ENCODE assay signal across 8 cellular contexts in the genomic region with DNA sequence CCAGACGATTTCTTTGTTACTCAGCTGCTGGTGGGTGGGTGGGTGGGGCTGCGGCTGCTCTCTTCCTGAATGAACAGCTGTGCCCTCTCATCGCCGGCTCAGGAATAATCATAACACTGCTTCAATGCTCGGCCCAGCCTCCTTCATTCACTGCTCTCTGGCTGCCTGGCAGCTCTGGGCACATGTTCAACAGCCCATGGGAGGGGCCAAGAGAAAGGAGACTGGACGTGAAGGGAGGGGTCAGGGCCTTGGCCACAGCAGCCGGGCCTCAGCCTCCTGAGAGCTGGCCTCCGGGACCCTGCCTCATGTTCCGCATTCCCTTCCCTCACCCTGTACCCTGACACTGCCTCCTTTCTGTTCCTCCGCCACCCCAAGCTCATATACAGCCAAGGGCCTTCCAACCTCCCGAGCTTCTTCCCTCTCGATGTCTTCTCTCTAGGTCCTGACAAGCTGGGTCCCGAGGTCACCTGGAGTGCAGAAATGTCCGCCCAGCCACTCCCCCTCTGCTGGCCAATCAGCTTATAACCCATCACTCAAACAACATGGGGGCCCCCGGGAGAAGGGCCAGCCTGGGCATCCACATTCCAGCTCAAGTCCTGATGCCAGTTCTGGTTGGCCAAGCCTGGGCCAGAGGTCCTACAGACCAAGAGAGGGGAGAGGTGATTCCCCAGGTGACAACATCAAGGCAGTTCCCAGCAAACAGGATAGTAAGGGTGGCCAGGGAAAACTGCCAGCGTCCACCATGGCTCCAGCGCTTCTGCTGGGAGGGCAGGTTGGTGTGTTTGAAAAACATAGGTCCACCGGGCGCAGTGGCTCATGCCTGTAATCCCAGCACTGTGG. TPM values are rescaled to one million over a fixed set of nuclear protein-coding genes. Genes with fewer than 3 reads are reported as not detected.
DNase-seq lines count a peak whose midpoint lies in the region; ATAC-seq and TF ChIP-seq lines count a peak whose summit lies in the region.

No MANE protein-coding gene starts in this region.

- BruUV-seq in OCI-LY7 (replicated peaks; lab: Mats Ljungman, UMichigan): no TSS peak

- H2AFZ ChIP-seq in SK-N-SH (ENCODE audit: low read depth) (no peak overlapping the region), OCI-LY7 (ENCODE audit: low read length) (no peak overlapping the region)

- H3K4me1 ChIP-seq in SK-N-SH (ENCODE audit: control insufficient read depth in 1 of 2, insufficient read depth in 2 of 2, low read depth in 1 of 2, low read length in 1 of 2): peaks cover 3 to 35% of the 10 kb centered on the region in 2 experiments; a peak in 2 of 4 replicates
- H3K4me1 ChIP-seq in right atrium auricular region: peaks cover 0 to 46% of the 10 kb centered on the region in 2 donors
- no peaks in the 10 kb centered on the region for H3K4me1 ChIP-seq in OCI-LY7 (ENCODE audit: insufficient read depth, low read length, poor library complexity, severe bottlenecking)

- no peaks in the 10 kb centered on the region for H3K9me3 Mint-ChIP-seq in WTC11

- no peaks in the 10 kb centered on the region for H3K36me3 Mint-ChIP-seq in WTC11

- intact Hi-C loops in OCI-LY7 (cut with micrococcal nuclease; ENCODE audit: unreplicated experiment): no loop called here

- H3K36me3 ChIP-seq in SK-N-SH (replicated peaks in 1 of 2; ENCODE audit: control insufficient read depth in 1 of 2, insufficient read depth in 2 of 2, low read length in 1 of 2) (no peaks in the 10 kb centered on the region), right atrium auricular region (no peaks in the 10 kb centered on the region), OCI-LY7 (ENCODE audit: insufficient read depth, low read length) (no peaks in the 10 kb centered on the region)

- H3K27ac Mint-ChIP-seq in WTC11: no peak overlapping the region; the same call in 1 of the 2 replicates

- H3K27ac ChIP-seq in SK-N-SH (ENCODE audit: low read depth in 2 of 2, low read length in 1 of 2) (no peak overlapping the region), right atrium auricular region (peak overlapping the region; percentile 80 to 81), OCI-LY7 (ENCODE audit: low read depth, low read length, poor library complexity, severe bottlenecking) (no peak overlapping the region)

- no peaks in the 10 kb centered on the region for H3K27me3 Mint-ChIP-seq in WTC11 (ENCODE audit: low read depth)

- H3F3A ChIP-seq in SK-N-SH (replicated peaks; ENCODE audit: insufficient read depth): no peaks in the 10 kb centered on the region

- 64% methylated on average over 17 of the region's 19 CpGs for WGBS in SK-N-SH (ENCODE audit: low lambda C conversion rate)

- no peak overlapping the region for H3K9ac ChIP-seq in SK-N-SH

- no peak overlapping the region for H3K4me3 Mint-ChIP-seq in WTC11

- POLR2A ChIA-PET in SK-N-SH (lab: Yijun Ruan, JAX) (no interaction called here), WTC11 (lab: Charles Lee) (interaction anchor here (0.6 to 0.8 kb wide), 2 partner anchors 32 to 195 kb away, joined by 3 to 6 read pairs; a partner anchor contains a TSS), OCI-LY7 (lab: Charles Lee) (no interaction called here)

- H3K4me3 ChIP-seq in SK-N-SH (ENCODE audit: low read depth in 2 of 2, low read length in 1 of 2) (no peak overlapping the region), right atrium auricular region (peak overlapping the region in 1 of 2 donors; percentile 11), OCI-LY7 (ENCODE audit: low read depth, low read length, poor library complexity, severe bottlenecking) (no peak overlapping the region)

- H4K20me1 ChIP-seq in SK-N-SH (ENCODE audit: insufficient read depth): no peaks in the 10 kb centered on the region
- H4K20me1 ChIP-seq in OCI-LY7 (ENCODE audit: insufficient read depth, low read length): no peaks in the 10 kb centered on the region

- H3K4me2 ChIP-seq in SK-N-SH (no peak overlapping the region), OCI-LY7 (ENCODE audit: low read length) (no peak overlapping the region)

- TF ChIP-seq CTCF in SK-N-SH (IDR thresholded peaks at IDR 0.05): no peak
- TF ChIP-seq CTCF in WTC11 (IDR thresholded peaks at IDR 0.05): no peak
- TF ChIP-seq CTCF in right atrium auricular region (IDR thresholded peaks at IDR 0.05): no peak
- TF ChIP-seq CTCF in OCI-LY7 (conservative IDR thresholded peaks at IDR 0.05; ENCODE audit: low read length): no peak

- no peak for DNase-seq in SK-N-SH
- peak; percentile 39 for DNase-seq in WTC11 (ENCODE audit: low spot score)
- peak; percentile 80 for DNase-seq in right atrium auricular region (ENCODE audit: low spot score)
- peak; percentile 20 for DNase-seq in stimulated activated CD4-positive, alpha-beta T cell treated with anti-CD3 and anti-CD28 coated beads, Interleukin-4, amount 100 ng/mL, for 24 hours
- DNase-seq in T-helper 9 cell: no peak
- no peak for DNase-seq in OCI-LY7 (ENCODE audit: low spot score)

- peaks cover 37% of the 10 kb centered on the region for H3K4me1 Mint-ChIP-seq in WTC11

- CTCF ChIA-PET in SK-N-SH (lab: Yijun Ruan, JAX) (interaction anchor here (1.4 kb wide), 1 partner anchor 14 kb away, joined by 3 read pairs; no protein-coding TSS in a partner anchor), WTC11 (lab: Charles Lee) (interaction anchor here (0.5 to 2.8 kb wide), 14 partner anchors 9 to 154 kb away, joined by 3 to 23 read pairs (median 6); a partner anchor contains a TSS), OCI-LY7 (lab: Charles Lee; ENCODE audit: unreplicated experiment) (no interaction called here)

- H3K27me3 ChIP-seq in SK-N-SH (ENCODE audit: insufficient read depth) (no peaks in the 10 kb centered on the region), right atrium auricular region (no peaks in the 10 kb centered on the region)

- H3K79me2 ChIP-seq in SK-N-SH (ENCODE audit: insufficient read depth): no peaks in the 10 kb centered on the region
- no peaks in the 10 kb centered on the region for H3K79me2 ChIP-seq in OCI-LY7 (ENCODE audit: insufficient read depth, low read depth, low read length)

- no peak for TF ChIP-seq EP300 in SK-N-SH (IDR thresholded peaks at IDR 0.05; ENCODE audit: borderline replicate concordance in 1 of 2, low read depth in 1 of 2, low read length in 1 of 2)

- ATAC-seq in SK-N-SH treated with all-trans-retinoic acid at 6 μM for 48 hours (peak; percentile 52; the same call in 2 of the 3 replicates), WTC11 (peak; percentile 16; the same call in 1 of the 2 replicates), HG02884 (IDR thresholded peaks at IDR 0.05; ENCODE audit: unreplicated experiment) (no peak)

- TF ChIP-seq RAD21 in SK-N-SH (IDR thresholded peaks at IDR 0.05; ENCODE audit: low read length): no peak

- H3K9me2 ChIP-seq in SK-N-SH: no peaks in the 10 kb centered on the region
- H3K9me2 ChIP-seq in OCI-LY7 (ENCODE audit: insufficient read depth, low read length): no peaks in the 10 kb centered on the region

- no peaks in the 10 kb centered on the region for H3K9me3 ChIP-seq in SK-N-SH
- no peaks in the 10 kb centered on the region for H3K9me3 ChIP-seq in right atrium auricular region
- no peaks in the 10 kb centered on the region for H3K9me3 ChIP-seq in OCI-LY7 (ENCODE audit: low read length)

TF ChIP-seq in SK-N-SH treated with all-trans-retinoic acid at 6 μM for 48 hours, 23 proteins besides CTCF, POLR2A, EP300 and RAD21 (continues in another document):
- no peak for TF ChIP-seq ARNTL (CRISPR knock-in tag; IDR thresholded peaks at IDR 0.05; ENCODE audit: borderline replicate concordance, low read depth)

TF ChIP-seq in SK-N-SH, 30 proteins besides CTCF, POLR2A, EP300 and RAD21 (continues in another document):
- TF ChIP-seq FOXJ3 (CRISPR knock-in tag; IDR thresholded peaks at IDR 0.05) (no peak), RFX5 (IDR thresholded peaks at IDR 0.05; ENCODE audit: low read length) (no peak)

TF ChIP-seq in WTC11, 78 proteins besides CTCF, POLR2A, EP300 and RAD21 (continues in another document):
- TF ChIP-seq OVOL2 (CRISPR knock-in tag; IDR thresholded peaks at IDR 0.05; ENCODE audit: borderline replicate concordance) (no peak), FOXJ3 (CRISPR knock-in tag; IDR thresholded peaks at IDR 0.05; ENCODE audit: borderline replicate concordance) (no peak), ZNF423 (CRISPR knock-in tag; IDR thresholded peaks at IDR 0.05) (no peak), SP1 (CRISPR knock-in tag; conservative IDR thresholded peaks at IDR 0.05) (no peak), NFYB (CRISPR knock-in tag; conservative IDR thresholded peaks at IDR 0.05; ENCODE audit: low read depth) (peak; percentile 24; the same call in 1 of the 2 replicates)

RNA-seq across cellular contexts. Expression of a gene that starts 3.2 kb away (rescaled TPM):
- 5.5 and 5.7 TPM in 2 replicates for polyA plus RNA-seq in SK-N-SH (2012; rRNA removed)
- 2.0 and 3.4 TPM in 2 replicates for polyA plus RNA-seq in SK-N-SH (2012; cell fraction: cytosol; rRNA removed)
- polyA plus RNA-seq in SK-N-SH (2012; cell fraction: nucleus; rRNA removed): 11.8 and 13.9 TPM in 2 replicates
- 1.1 to 1.9 TPM (median 1.7 TPM) in 3 replicates for total RNA-seq in WTC11 (2021)
- total RNA-seq in right atrium auricular region: 100 to 1,000 TPM; 257 to 324 TPM
- not detected in 2 replicates for total RNA-seq in OCI-LY7 (2014; rRNA removed; shearing (Covaris generic))
- total RNA-seq in OCI-LY7 (2022): not detected in 2 replicates

RNA-seq across cellular contexts. Expression of a gene that starts 13.4 kb away (rescaled TPM):
- 22.9 and 25.8 TPM in 2 replicates for polyA plus RNA-seq in SK-N-SH (2012; rRNA removed)
- polyA plus RNA-seq in SK-N-SH (2012; cell fraction: cytosol; rRNA removed): 17.1 and 22.6 TPM in 2 replicates
- polyA plus RNA-seq in SK-N-SH (2012; cell fraction: nucleus; rRNA removed): 16.8 and 21.7 TPM in 2 replicates
- total RNA-seq in WTC11 (2021) (28.8 to 30.8 TPM (median 29.8 TPM) in 3 replicates), right atrium auricular region (10 to 100 TPM; 11.4 to 12.0 TPM), OCI-LY7 (2022) (41.0 and 48.3 TPM in 2 replicates)
- total RNA-seq in OCI-LY7 (2014; rRNA removed; shearing (Covaris generic)): 26.6 and 28.5 TPM in 2 replicates

RNA-seq across cellular contexts. Expression of a gene that starts 32.0 kb away (rescaled TPM):
- polyA plus RNA-seq in SK-N-SH (2012; rRNA removed): 44.3 and 46.4 TPM in 2 replicates
- 29.1 and 34.9 TPM in 2 replicates for polyA plus RNA-seq in SK-N-SH (2012; cell fraction: cytosol; rRNA removed)
- polyA plus RNA-seq in SK-N-SH (2012; cell fraction: nucleus; rRNA removed): 79.8 and 109 TPM in 2 replicates
- total RNA-seq in WTC11 (2021) (14.8 to 15.7 TPM (median 15.0 TPM) in 3 replicates), right atrium auricular region (10 to 100 TPM; 17.3 TPM), OCI-LY7 (2022) (40.5 and 45.7 TPM in 2 replicates)
- total RNA-seq in OCI-LY7 (2014; rRNA removed; shearing (Covaris generic)): 17.0 and 17.5 TPM in 2 replicates

Comparison
In these comparisons a context has a peak if more than half of its experiments do, and no peak if none do; other contexts are left out.
1. DNase-seq: peak in WTC11 (single experiment), right atrium auricular region (single experiment) and stimulated activated CD4-positive, alpha-beta T cell treated with anti-CD3 and anti-CD28 coated beads, Interleukin-4, amount 100 ng/mL, for 24 hours (single experiment); none in SK-N-SH (single experiment), T-helper 9 cell (single experiment) and OCI-LY7 (single experiment).
2. H3K27ac ChIP-seq: peak in right atrium auricular region (2 of 2); none in SK-N-SH (0 of 2) and OCI-LY7 (single experiment).
3. RNA of a gene that starts 3.2 kb away (total RNA-seq): 257 to 324 TPM in right atrium auricular region; 1.1 to 1.9 TPM in WTC11 and not detected in OCI-LY7; every median in the first group is over 10 times any median in the second.